Comparison of ENCODE assay signal across 19 cellular contexts in genomic region chr14:58744951-58745350, GRCh38.
DNase-seq lines count a peak whose midpoint lies in the region; ATAC-seq and TF ChIP-seq lines count a peak whose summit lies in the region.
"Had no signal": no experiment of that assay in that cellular context is flagged by ENCODE, and none has a peak within 500 bp of the region (broad histone marks: within the 10 kb centered on the region; RNA-seq: fewer than 3 reads in every experiment).

No MANE protein-coding gene starts in this region.

- peak overlapping the region; percentile 32 for H3K27ac Mint-ChIP-seq in dendritic cell treated with granulocyte-macrophage colony-stimulating factor and Interleukin-4, amounts not matched to agents 40 ng/mL and 50 ng/mL, for 4 days
- no peak overlapping the region for H3K27ac Mint-ChIP-seq in activated naive CD4-positive, alpha-beta T cell treated with anti-CD3 and anti-CD28 coated beads, Interleukin-2, amount 10 ng/mL, durations not matched to agents 7 days and 5 days
- H3K27ac Mint-ChIP-seq: HFFc6 had no signal

- no peak overlapping the region for H3K4me3 Mint-ChIP-seq in dendritic cell treated with granulocyte-macrophage colony-stimulating factor and Interleukin-4, amounts not matched to agents 40 ng/mL and 50 ng/mL, for 4 days
- H3K4me3 Mint-ChIP-seq in activated naive CD4-positive, alpha-beta T cell treated with anti-CD3 and anti-CD28 coated beads, Interleukin-2, amount 10 ng/mL, durations not matched to agents 7 days and 5 days, result no peak overlapping the region
- H3K4me3 Mint-ChIP-seq: CD8-positive, alpha-beta memory T cell; HFFc6 had no signal

- no peaks in the 10 kb centered on the region for H3K36me3 Mint-ChIP-seq in dendritic cell treated with granulocyte-macrophage colony-stimulating factor and Interleukin-4, amounts not matched to agents 40 ng/mL and 50 ng/mL, for 4 days (ENCODE audit: low read depth)
- no peaks in the 10 kb centered on the region for H3K36me3 Mint-ChIP-seq in activated naive CD4-positive, alpha-beta T cell treated with anti-CD3 and anti-CD28 coated beads, Interleukin-2, amount 10 ng/mL, durations not matched to agents 7 days and 5 days
- H3K36me3 Mint-ChIP-seq: CD8-positive, alpha-beta memory T cell had no signal

- peak overlapping the region; percentile 34 for H2AFZ ChIP-seq in neuron (ENCODE audit: low read depth, low read length)

- POLR2A ChIA-PET in HEK293 (lab: Yijun Ruan, JAX), result interaction anchor here (1.8 kb wide), 1 partner anchor 28 kb away, joined by 7 read pairs; no protein-coding TSS in a partner anchor

- no peak for ATAC-seq in stimulated activated naive CD8-positive, alpha-beta T cell treated with anti-CD3 and anti-CD28 coated beads, Interleukin-15, Interleukin-2, amounts not matched to agents 100 U/mL and 50 U/mL, for 24 hours
- ATAC-seq: HepG2, Right ventricle myocardium inferior had no signal

- H3K4me1 Mint-ChIP-seq in dendritic cell treated with granulocyte-macrophage colony-stimulating factor and Interleukin-4, amounts not matched to agents 40 ng/mL and 50 ng/mL, for 4 days (ENCODE audit: low read depth), result peaks cover 56% of the 10 kb centered on the region
- peaks cover 9% of the 10 kb centered on the region for H3K4me1 Mint-ChIP-seq in activated naive CD4-positive, alpha-beta T cell treated with anti-CD3 and anti-CD28 coated beads, Interleukin-2, amount 10 ng/mL, durations not matched to agents 7 days and 5 days

- CTCF ChIA-PET in HEK293 (lab: Yijun Ruan, JAX), result interaction anchor here (0.6 to 0.9 kb wide), 3 partner anchors 11 to 104 kb away, joined by 3 read pairs; no protein-coding TSS in a partner anchor
- CTCF ChIA-PET in activated naive CD4-positive, alpha-beta T cell treated with anti-CD3 and anti-CD28 coated beads, Interleukin-2, amount 10 ng/mL, durations not matched to agents 7 days and 5 days (lab: Charles Lee), result no interaction called here

- H3K36me3 ChIP-seq in HEK293 (ENCODE audit: control insufficient read depth in 2 of 2, insufficient read depth in 1 of 2, low read length in 2 of 2) (no peaks in the 10 kb centered on the region), neuron (ENCODE audit: insufficient read depth, low read length) (no peaks in the 10 kb centered on the region)
- H3K36me3 ChIP-seq: SJSA1 had no signal

- no peaks in the 10 kb centered on the region for H3K27me3 Mint-ChIP-seq in dendritic cell treated with granulocyte-macrophage colony-stimulating factor and Interleukin-4, amounts not matched to agents 40 ng/mL and 50 ng/mL, for 4 days
- H3K27me3 Mint-ChIP-seq in activated naive CD4-positive, alpha-beta T cell treated with anti-CD3 and anti-CD28 coated beads, Interleukin-2, amount 10 ng/mL, durations not matched to agents 7 days and 5 days, result peaks cover 7% of the 10 kb centered on the region

- no peak overlapping the region; the same call in 1 of the 2 replicates for H3K27ac ChIP-seq in HEK293 (ENCODE audit: extremely low read depth, low read depth, low read length)
- H3K27ac ChIP-seq: C4-2B, SJSA1 had no signal

- no peak for TF ChIP-seq CTCF in HEK293 (tag by site-specific recombination; IDR thresholded peaks at IDR 0.05)

- intact Hi-C loops in dendritic cell treated with granulocyte-macrophage colony-stimulating factor and Interleukin-4, amounts not matched to agents 40 ng/mL and 50 ng/mL, for 4 days (cut with micrococcal nuclease), result loop anchor here (5.0 kb wide), 1 partner anchor 103 kb away; no protein-coding TSS in a partner anchor

- DNase-seq in MV-4-11 (lab: John Stamatoyannopoulos, UW) (peak; percentile 53), NCI-H1694 treated with DMSO at 0.1 percent for 48 hours (lab: John Stamatoyannopoulos, UW) (no peak)
- no peak for DNase-seq in stimulated activated naive CD8-positive, alpha-beta T cell treated with anti-CD3 and anti-CD28 coated beads, Interleukin-15, Interleukin-2, amounts not matched to agents 100 U/mL and 50 U/mL, for 24 hours
- DNase-seq in activated naive CD4-positive, alpha-beta T cell treated with anti-CD3 and anti-CD28 coated beads, Interleukin-2, amount 10 ng/mL, durations not matched to agents 7 days and 5 days, result no peak
- DNase-seq: Calu3; CD8-positive, alpha-beta memory T cell; GF-D8; HFFc6; KBM-7; NCI-H1417 treated with DMSO at 0.1 percent for 48 hours; NCI-H187 treated with DMSO at 0.1 percent for 48 hours; T-helper 1 cell had no signal

- H3K4me1 ChIP-seq in HEK293 (ENCODE audit: control insufficient read depth, insufficient read depth, low read length) (peaks cover 36% of the 10 kb centered on the region), neuron (ENCODE audit: insufficient read depth, low read length) (peaks cover 12% of the 10 kb centered on the region)

- H3K27me3 ChIP-seq in neuron (ENCODE audit: insufficient read depth, low read length), result no peaks in the 10 kb centered on the region
- H3K27me3 ChIP-seq: SJSA1 had no signal

- H3K9me3 Mint-ChIP-seq in dendritic cell treated with granulocyte-macrophage colony-stimulating factor and Interleukin-4, amounts not matched to agents 40 ng/mL and 50 ng/mL, for 4 days, result no peaks in the 10 kb centered on the region
- H3K9me3 Mint-ChIP-seq in activated naive CD4-positive, alpha-beta T cell treated with anti-CD3 and anti-CD28 coated beads, Interleukin-2, amount 10 ng/mL, durations not matched to agents 7 days and 5 days, result no peaks in the 10 kb centered on the region
- H3K9me3 Mint-ChIP-seq: HFFc6 had no signal

- H3K4me3 ChIP-seq in HEK293 (ENCODE audit: low read depth, low read length) (no peak overlapping the region), neuron (ENCODE audit: low read length) (no peak overlapping the region)
- H3K4me3 ChIP-seq: SJSA1 had no signal

- H3K9me3 ChIP-seq in HEK293 (ENCODE audit: control insufficient read depth, insufficient read depth, low read depth, low read length) (no peaks in the 10 kb centered on the region), neuron (ENCODE audit: low read length) (no peaks in the 10 kb centered on the region)
- H3K9me3 ChIP-seq: SJSA1 had no signal

TF ChIP-seq in HEK293, 187 proteins besides CTCF, POLR2A, EP300 and RAD21:
- peak; percentile 71 for TF ChIP-seq ZBTB17 (tag by site-specific recombination; IDR thresholded peaks at IDR 0.05)
- peak; percentile 84 for TF ChIP-seq SCRT2 (tag by site-specific recombination; IDR thresholded peaks at IDR 0.05)
- TF ChIP-seq ZNF791 (tag by site-specific recombination; IDR thresholded peaks at IDR 0.05), result no peak
- peak; percentile 96 for TF ChIP-seq FEZF1 (tag by site-specific recombination; IDR thresholded peaks at IDR 0.05)
- no peak for TF ChIP-seq ZNF112 (tag by site-specific recombination; IDR thresholded peaks at IDR 0.05)
